ENCODE assay signal across 1 cellular context in the genomic region with DNA sequence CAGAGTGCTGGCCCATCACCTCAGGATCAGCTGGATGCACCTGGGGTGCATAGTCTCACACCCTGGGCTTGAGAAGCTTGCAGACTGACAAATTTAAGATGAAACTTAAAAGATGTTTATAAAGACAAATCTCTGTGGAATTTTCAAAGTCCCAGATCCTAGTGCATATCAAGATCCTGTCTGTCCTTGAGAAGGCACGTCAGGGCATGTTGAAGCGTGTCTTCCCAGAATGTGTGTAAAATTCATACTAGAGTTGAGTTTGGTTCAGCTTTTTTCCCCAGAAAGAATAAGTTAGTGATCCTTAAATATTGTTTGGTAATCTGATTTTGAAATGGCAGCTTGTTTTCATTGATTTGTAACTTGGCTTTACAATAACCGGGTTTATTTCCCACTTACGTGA.
TF ChIP-seq lines count a peak whose summit lies in the region.

No MANE protein-coding gene starts in this region.

TF ChIP-seq in HepG2, 621 proteins besides CTCF, POLR2A, EP300 and RAD21:
- TF ChIP-seq ZNF12 (CRISPR knock-in tag; IDR thresholded peaks at IDR 0.05) (no peak), ZSCAN12 (CRISPR knock-in tag; IDR thresholded peaks at IDR 0.05) (0 out of 2 replicates have a peak, but pooled peaks have one; percentile 41), ZNF33A (CRISPR knock-in tag; IDR thresholded peaks at IDR 0.05; ENCODE audit: borderline replicate concordance) (no peak)
